2 cellular contexts compared by ENCODE assay signal in the genomic region with DNA sequence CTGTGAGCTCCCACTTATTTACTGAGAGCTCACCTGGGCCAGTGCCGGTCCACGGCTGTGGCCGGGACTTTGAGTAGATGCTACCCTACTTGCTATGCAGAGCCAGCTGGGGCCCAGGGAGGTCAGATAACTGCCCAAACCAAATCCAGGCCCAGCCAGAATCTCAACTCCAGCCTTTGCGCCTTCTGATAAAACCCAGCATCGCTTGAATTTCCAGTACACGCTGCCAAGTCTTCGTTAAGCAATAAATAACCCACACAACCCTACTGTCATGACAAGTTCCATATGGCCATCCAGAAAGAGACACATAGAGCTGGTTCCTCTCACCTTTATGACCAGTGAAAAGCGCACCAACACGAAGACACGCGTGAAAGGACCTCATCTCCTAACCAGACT.
TF ChIP-seq lines count a peak whose summit lies in the region.

No MANE protein-coding gene starts in this region.

TF ChIP-seq in HEK293, 187 proteins besides CTCF, POLR2A, EP300 and RAD21:
- TF ChIP-seq ZEB2 (tag by site-specific recombination; IDR thresholded peaks at IDR 0.05): 0 out of 2 replicates have a peak, but pooled peaks have one; percentile 19

TF ChIP-seq in SK-N-SH, 30 proteins besides CTCF, POLR2A, EP300 and RAD21:
- 0 out of 2 replicates have a peak, but pooled peaks have one; percentile 9 for TF ChIP-seq GATA2 (CRISPR knock-in tag; IDR thresholded peaks at IDR 0.05)
